Comparison of ENCODE assay signal across 1 cellular context in the genomic region with DNA sequence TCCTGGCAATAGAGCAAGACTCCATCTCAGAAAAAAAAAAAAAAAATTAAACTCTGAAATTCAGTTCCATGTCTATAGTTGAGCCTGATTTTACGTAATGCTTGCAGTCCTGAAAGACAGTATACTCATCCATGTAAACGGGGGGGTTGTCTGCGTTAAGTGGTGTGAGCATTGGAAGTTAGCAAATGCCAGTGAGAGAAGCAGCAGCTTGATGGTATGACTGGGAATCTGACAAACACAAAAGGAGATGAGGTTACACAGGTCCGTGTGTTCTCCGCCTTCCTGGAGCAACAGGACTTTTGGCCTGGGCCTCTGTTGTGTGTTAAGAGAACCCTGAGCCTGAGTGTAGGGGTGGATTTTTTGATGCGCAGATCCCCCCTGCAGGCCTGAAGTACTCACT.
TF ChIP-seq lines count a peak whose summit lies in the region.

No MANE protein-coding gene starts in this region.

TF ChIP-seq in endothelial cell of umbilical vein, 7 proteins besides CTCF, POLR2A, EP300 and RAD21 (continued from another document):
- TF ChIP-seq, protein P1, sequence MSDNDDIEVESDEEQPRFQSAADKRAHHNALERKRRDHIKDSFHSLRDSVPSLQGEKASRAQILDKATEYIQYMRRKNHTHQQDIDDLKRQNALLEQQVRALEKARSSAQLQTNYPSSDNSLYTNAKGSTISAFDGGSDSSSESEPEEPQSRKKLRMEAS (IDR thresholded peaks at IDR 0.05; ENCODE audit: insufficient read depth, insufficient read length), result no peak
